10 cellular contexts compared by ENCODE assay signal in the genomic region with DNA sequence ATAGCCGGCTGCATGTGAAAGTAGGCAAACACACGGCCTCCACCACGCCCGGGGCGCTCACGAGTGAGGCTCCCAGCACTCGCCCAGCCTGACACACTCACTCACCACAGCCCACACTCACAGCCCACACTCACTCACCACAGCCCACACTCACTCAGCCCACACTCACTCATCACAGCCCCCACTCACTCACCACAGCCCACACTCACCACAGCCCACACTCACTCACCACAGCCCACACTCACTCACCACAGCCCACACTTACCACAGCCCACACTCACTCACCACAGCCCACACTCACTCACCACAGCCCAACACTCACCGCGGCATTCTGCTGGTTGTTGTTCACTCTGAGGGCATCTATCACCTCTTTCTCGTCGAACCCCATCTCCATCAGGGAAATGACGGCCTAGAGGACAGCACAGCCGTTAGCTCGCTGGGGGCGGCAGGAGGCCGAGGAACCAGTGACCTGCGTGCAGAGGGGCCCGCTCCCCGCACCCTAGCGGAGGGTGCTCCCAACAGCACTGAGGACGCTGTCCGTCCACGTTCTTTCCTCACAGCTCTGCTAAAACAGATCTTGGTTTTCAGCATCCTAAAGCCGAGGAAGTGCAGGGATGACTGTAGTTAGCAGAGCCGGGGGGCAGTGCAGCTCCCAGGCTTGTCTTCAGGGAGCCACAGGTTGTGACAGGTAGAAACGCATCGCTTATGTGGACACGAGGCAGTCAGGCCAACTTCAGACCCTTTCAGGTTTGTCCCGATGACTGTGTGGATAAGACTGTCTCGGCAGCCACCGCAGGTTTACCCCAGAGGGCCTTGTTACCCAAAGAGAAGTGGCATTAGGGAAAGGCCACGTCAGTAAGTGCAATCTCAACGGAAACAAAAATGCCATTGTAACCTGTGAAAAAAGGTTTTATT. TPM values are rescaled to one million over a fixed set of nuclear protein-coding genes. Genes with fewer than 3 reads are reported as not detected.
A peak's percentile ranks its signal among the peaks of the same experiment; 100 is the strongest.
DNase-seq lines count a peak whose midpoint lies in the region; ATAC-seq and TF ChIP-seq lines count a peak whose summit lies in the region.
"Had no signal": no experiment of that assay in that cellular context is flagged by ENCODE, and none has a peak within 500 bp of the region (broad histone marks: within the 10 kb centered on the region; RNA-seq: fewer than 3 reads in every experiment).

No MANE protein-coding gene starts in this region.

- H3K4me3 Mint-ChIP-seq in CD4-positive, alpha-beta memory T cell: peak overlapping the region in 7 of 8 donors; percentile 57 to 77 (median 65)

- no peak overlapping the region for H3K4me3 ChIP-seq in CD4-positive, alpha-beta memory T cell (ENCODE audit: low read length in 2 of 2)
- H3K4me3 ChIP-seq in spleen: no peak overlapping the region

- CTCF ChIA-PET in CD4-positive, alpha-beta memory T cell (lab: Charles Lee; ENCODE audit: partially characterized antibody): no interaction called here

- 81 to 88% (median 86%) methylated on average over 31 to 33 of the region's 33 CpGs for WGBS in spleen, 5 donors

- ATAC-seq in HG03565 (IDR thresholded peaks at IDR 0.05; ENCODE audit: unreplicated experiment): no peak
- no peak for ATAC-seq in HG02759 (IDR thresholded peaks at IDR 0.05; ENCODE audit: unreplicated experiment)

- peaks cover 0 to 5% (median 0%) of the 10 kb centered on the region in 8 donors for H3K9me3 Mint-ChIP-seq in CD4-positive, alpha-beta memory T cell

- DNase-seq in CD4-positive, alpha-beta memory T cell: peak; percentile 42 to 62 (median 56)
- peak; percentile 12 for DNase-seq in activated CD4-positive, CD25-positive, alpha-beta regulatory T cell treated with anti-CD3 and anti-CD28 coated beads, Interleukin-2, amount 50 U/mL, for 16 hours (ENCODE audit: low read depth, low spot score)
- peak; percentile 31 for DNase-seq in activated gamma-delta T cell (lab: John Stamatoyannopoulos, UW)
- peak; percentile 11 for DNase-seq in stimulated activated CD4-positive, alpha-beta T cell treated with anti-CD3 and anti-CD28 coated beads, Interleukin-12 subunit alpha, Interleukin-12 subunit beta, amount 100 ng/mL, for 4 hours
- no peak for DNase-seq in C1 segment of cervical spinal cord (lab: John Stamatoyannopoulos, UW)
- DNase-seq in spleen: no peak
- DNase-seq: GF-D8 had no signal

- no peak for TF ChIP-seq POLR2A in spleen (IDR thresholded peaks at IDR 0.05)

- H3K27ac Mint-ChIP-seq in CD4-positive, alpha-beta memory T cell: peak overlapping the region; percentile 67 to 98 (median 93)

- H3K27me3 Mint-ChIP-seq in CD4-positive, alpha-beta memory T cell: peaks cover 0 to 2% of the 10 kb centered on the region in 2 donors

- POLR2A ChIA-PET in CD4-positive, alpha-beta memory T cell (lab: Charles Lee; ENCODE audit: partially characterized antibody): no interaction called here

- intact Hi-C loops in CD4-positive, alpha-beta memory T cell (cut with micrococcal nuclease): no loop called here
- intact Hi-C loops in spleen (cut with DNase I; ENCODE audit: low total_unique reads): no loop called here

- peaks cover 27% of the 10 kb centered on the region for H3K36me3 ChIP-seq in CD4-positive, alpha-beta memory T cell (ENCODE audit: insufficient read depth, low read length)
- H3K36me3 ChIP-seq in spleen: peaks cover 0 to 98% (median 65%) of the 10 kb centered on the region in 6 donors

- H3K36me3 Mint-ChIP-seq in CD4-positive, alpha-beta memory T cell: peaks cover 55% of the 10 kb centered on the region in 2 donors

- H3K4me1 ChIP-seq in CD4-positive, alpha-beta memory T cell (ENCODE audit: insufficient read depth, low read length): no peaks in the 10 kb centered on the region
- peaks cover 0 to 16% (median 0%) of the 10 kb centered on the region in 6 donors for H3K4me1 ChIP-seq in spleen

- peaks cover 2 to 12% (median 7%) of the 10 kb centered on the region in 4 donors for H3K4me1 Mint-ChIP-seq in CD4-positive, alpha-beta memory T cell

- no peaks in the 10 kb centered on the region for H3K9me3 ChIP-seq in CD4-positive, alpha-beta memory T cell (ENCODE audit: control insufficient read depth in 1 of 2, low read length in 2 of 2)
- H3K9me3 ChIP-seq in spleen: peaks cover 0 to 6% (median 0%) of the 10 kb centered on the region in 8 donors

- TF ChIP-seq CTCF in spleen (IDR thresholded peaks at IDR 0.05 in 8 of 11, conservative IDR thresholded peaks at IDR 0.05 in 3 of 11): no peak

- no peaks in the 10 kb centered on the region for H3K27me3 ChIP-seq in CD4-positive, alpha-beta memory T cell (ENCODE audit: insufficient read depth, low read length)
- no peaks in the 10 kb centered on the region for H3K27me3 ChIP-seq in spleen (replicated peaks in 1 of 7)

- H3K27ac ChIP-seq in CD4-positive, alpha-beta memory T cell (ENCODE audit: low read depth, low read length): no peak overlapping the region
- no peak overlapping the region for H3K27ac ChIP-seq in spleen
- H3K27ac ChIP-seq: VCaP had no signal

RNA-seq across cellular contexts. Expression of gene UBAC1, which starts 21.6 kb away (rescaled TPM):
- 10 to 100 TPM; 28.4 to 32.8 TPM for total RNA-seq in CD4-positive, alpha-beta memory T cell
- polyA plus RNA-seq in CD4-positive, alpha-beta memory T cell: 10 to 100 TPM; 23.0 to 27.7 TPM
- total RNA-seq in spleen: 10 to 100 TPM; 32.3 to 45.8 (median 34.0) TPM
- polyA plus RNA-seq in spleen: 10 to 100 TPM; 28.0 to 45.3 (median 35.0) TPM

RNA-seq across cellular contexts. Expression of gene CAMSAP1, which starts 32.3 kb away (rescaled TPM):
- 10 to 100 TPM; 40.6 to 51.7 TPM for total RNA-seq in CD4-positive, alpha-beta memory T cell
- polyA plus RNA-seq in CD4-positive, alpha-beta memory T cell: 1 to 10 TPM in 1 of 2 donors, under 1 TPM in 1; 0.76 to 4.4 TPM
- total RNA-seq in spleen: 10 to 100 TPM; 18.6 to 34.3 (median 20.0) TPM
- polyA plus RNA-seq in spleen: 1 to 10 TPM; 2.4 to 4.1 (median 2.8) TPM

Comparison
In these comparisons a context has a peak if more than half of its experiments do, and no peak if none do; other contexts are left out.
1. DNase-seq: peak in CD4-positive, alpha-beta memory T cell (5 of 5), activated CD4-positive, CD25-positive, alpha-beta regulatory T cell treated with anti-CD3 and anti-CD28 coated beads, Interleukin-2, amount 50 U/mL, for 16 hours (single experiment), activated gamma-delta T cell (single experiment) and stimulated activated CD4-positive, alpha-beta T cell treated with anti-CD3 and anti-CD28 coated beads, Interleukin-12 subunit alpha, Interleukin-12 subunit beta, amount 100 ng/mL, for 4 hours (single experiment); none in C1 segment of cervical spinal cord (0 of 14) and spleen (single experiment).